In the genomic region with DNA sequence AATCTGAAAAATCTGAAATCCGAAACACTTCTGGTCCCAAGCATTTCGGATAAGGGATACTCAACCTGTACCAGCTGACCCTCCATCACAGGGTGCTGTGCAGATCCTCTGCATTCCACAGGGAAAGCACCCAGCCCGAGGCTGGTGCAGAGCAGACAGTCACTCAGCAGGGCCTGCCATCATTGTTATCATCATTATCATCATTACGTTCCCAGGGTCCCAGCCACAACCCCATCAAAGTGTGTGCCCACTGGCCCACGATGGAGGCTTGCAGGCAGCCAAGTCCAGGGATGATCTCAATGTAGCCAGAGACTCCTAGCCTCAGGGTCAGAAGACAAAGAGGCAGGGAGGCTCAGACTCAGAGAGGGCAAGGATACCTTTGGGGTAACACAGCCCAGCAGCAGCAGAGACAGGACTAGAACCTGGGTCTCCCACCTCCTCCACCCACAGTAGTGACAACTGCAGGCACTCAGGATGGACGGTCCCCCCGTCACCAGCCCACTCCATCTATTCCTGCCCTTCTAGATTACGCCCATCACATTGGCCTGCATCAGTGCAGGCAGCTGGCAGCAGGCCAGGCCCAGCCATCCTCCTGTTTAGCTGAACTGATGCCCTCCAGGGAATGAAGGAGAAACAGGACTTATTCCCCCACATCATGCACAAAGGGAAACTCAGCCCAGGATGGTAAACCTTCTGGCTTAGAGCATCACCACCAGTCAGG, we compare ENCODE assay signal across 24 cellular contexts. TPM values are rescaled to one million over a fixed set of nuclear protein-coding genes. Genes with fewer than 3 reads are reported as not detected.
DNase-seq lines count a peak whose midpoint lies in the region.
"Had no signal": no experiment of that assay in that cellular context is flagged by ENCODE, and none has a peak within 500 bp of the region (broad histone marks: within the 10 kb centered on the region; RNA-seq: fewer than 3 reads in every experiment).

No MANE protein-coding gene starts in this region.

- peak; percentile 23 for DNase-seq in COLO668 (lab: John Stamatoyannopoulos, UW; ENCODE audit: unreplicated experiment)
- peak; percentile 17 for DNase-seq in NCI-H2171 (lab: John Stamatoyannopoulos, UW)
- DNase-seq in mesendoderm = no peak
- no peak for DNase-seq in NCI-H748 (lab: John Stamatoyannopoulos, UW; ENCODE audit: unreplicated experiment)
- DNase-seq in NCI-H526 (lab: John Stamatoyannopoulos, UW) = no peak
- DNase-seq: activated CD4-positive, alpha-beta T cell treated with anti-CD3 and anti-CD28 coated beads, Interleukin-2, amount 50 U/mL, for 4 hours; activated CD8-positive, alpha-beta memory T cell treated with anti-CD3 and anti-CD28 coated beads, Interleukin-2, amount 10 ng/mL, durations not matched to agents 7 days and 5 days; activated gamma-delta T cell; activated naive CD8-positive, alpha-beta T cell treated with anti-CD3 and anti-CD28 coated beads for 36 hours; activated T-cell treated with anti-CD3 and anti-CD28 coated beads, Interleukin-2, amount 50 U/mL, for 4 hours; aorta; Caco-2; DND-41; effector CD8-positive, alpha-beta T cell; GF-D8; IMR-90; naive thymus-derived CD8-positive, alpha-beta T cell; NCI-H2107; NK-92 treated with Interleukin-12 subunit alpha and Interleukin-12 subunit beta, amount 100 ng/mL, for 24 hours; stimulated activated CD4-positive, alpha-beta T cell treated with anti-CD3 and anti-CD28 coated beads, Interleukin-4, amount 100 ng/mL, for 24 hours had no signal

- no peak overlapping the region for H3K4me2 ChIP-seq in mesendoderm (ENCODE audit: low read length)

- no peak overlapping the region for H3K18ac ChIP-seq in mesendoderm (ENCODE audit: low read length)

- H2BK5ac ChIP-seq in mesendoderm (ENCODE audit: low read length) = no peak overlapping the region

- no peak overlapping the region for H2BK120ac ChIP-seq in mesendoderm (ENCODE audit: low read depth, low read length)

- H3K27me3 ChIP-seq in mesendoderm (ENCODE audit: insufficient read depth, low read length, poor library complexity) = no peaks in the 10 kb centered on the region
- H3K27me3 ChIP-seq: tibial nerve had no signal

- H3K79me1 ChIP-seq in mesendoderm (ENCODE audit: low read length) = no peaks in the 10 kb centered on the region

- no peak overlapping the region for H2AK5ac ChIP-seq in mesendoderm (ENCODE audit: low read length)

- no peaks in the 10 kb centered on the region for H3K36me3 ChIP-seq in mesendoderm (ENCODE audit: control insufficient read depth, insufficient read depth, low read length)
- H3K36me3 ChIP-seq: prostate gland had no signal

- peak overlapping the region; percentile 34 for H3K56ac ChIP-seq in mesendoderm (ENCODE audit: low read length)

- no peak overlapping the region for H3K9ac ChIP-seq in mesendoderm (ENCODE audit: low read length)

- H3K4me3 ChIP-seq in mesendoderm (ENCODE audit: low read length) = no peak overlapping the region
- H3K4me3 ChIP-seq: lung, prostate gland, tibial nerve had no signal

- no CpG with 5 or more reads among the region's 8 CpGs for WGBS in mesendoderm (ENCODE audit: extremely low coverage, insufficient coverage, low lambda C conversion rate)

- H3K23ac ChIP-seq in mesendoderm (ENCODE audit: low read length) = no peak overlapping the region

- H3K27ac ChIP-seq in mesendoderm (ENCODE audit: low read depth, low read length) = no peak overlapping the region
- H3K27ac ChIP-seq: C4-2B, prostate gland had no signal

- H3K4ac ChIP-seq in mesendoderm (ENCODE audit: low read depth, low read length) = no peak overlapping the region

- H4K8ac ChIP-seq in mesendoderm (ENCODE audit: low read depth, low read length) = no peak overlapping the region

- H2BK15ac ChIP-seq in mesendoderm (replicated peaks; ENCODE audit: low read depth) = no peak overlapping the region

- no peaks in the 10 kb centered on the region for H3K79me2 ChIP-seq in mesendoderm (ENCODE audit: control insufficient read depth, insufficient read depth, low read length)

- H4K5ac ChIP-seq in mesendoderm (ENCODE audit: low read length) = no peak overlapping the region

- peaks cover 7% of the 10 kb centered on the region for H3K4me1 ChIP-seq in mesendoderm (ENCODE audit: control insufficient read depth, low read depth, low read length)
- H3K4me1 ChIP-seq: prostate gland, tibial nerve had no signal

RNA-seq across cellular contexts. Expression of a gene that starts 10.3 kb away (rescaled TPM):
- polyA plus RNA-seq in mesendoderm (2013, experiment 1 of 2) = 12.5 TPM
- polyA plus RNA-seq in mesendoderm (2013, experiment 2 of 2) = 12.0 TPM
- polyA plus RNA-seq: IMR-90 had no signal

RNA-seq across cellular contexts. Expression of a gene that starts 17.7 kb away (rescaled TPM):
- polyA plus RNA-seq in mesendoderm (2013, experiment 1 of 2) = 0.53 TPM
- 0.53 TPM for polyA plus RNA-seq in mesendoderm (2013, experiment 2 of 2)
- polyA plus RNA-seq: naive thymus-derived CD8-positive, alpha-beta T cell had no signal

RNA-seq across cellular contexts. Expression of a gene that starts 27.5 kb away (rescaled TPM):
- 116 TPM for polyA plus RNA-seq in mesendoderm (2013, experiment 1 of 2)
- polyA plus RNA-seq in mesendoderm (2013, experiment 2 of 2) = 112 TPM

RNA-seq across cellular contexts. Expression of a gene that starts 42.8 kb away (rescaled TPM):
- 14.8 TPM for polyA plus RNA-seq in mesendoderm (2013, experiment 1 of 2)
- polyA plus RNA-seq in mesendoderm (2013, experiment 2 of 2) = 15.2 TPM

RNA-seq across cellular contexts. Expression of a gene that starts 58.7 kb away (rescaled TPM):
- polyA plus RNA-seq in mesendoderm (2013, experiment 1 of 2) = 1.2 TPM
- polyA plus RNA-seq in mesendoderm (2013, experiment 2 of 2) = 1.4 TPM
- polyA plus RNA-seq: aorta; IMR-90; naive thymus-derived CD8-positive, alpha-beta T cell had no signal

Comparison
In these comparisons a context has a peak if more than half of its experiments do, and no peak if none do; other contexts are left out.
1. DNase-seq: peak in COLO668 (single experiment) and NCI-H2171 (single experiment); none in mesendoderm (single experiment), NCI-H748 (single experiment) and NCI-H526 (0 of 2).